ENCODE assay signal across 8 cellular contexts in genomic region chr5:177022386-177023246, GRCh38. TPM values are rescaled to one million over a fixed set of nuclear protein-coding genes. Genes with fewer than 3 reads are reported as not detected.
DNase-seq lines count a peak whose midpoint lies in the region; ATAC-seq and TF ChIP-seq lines count a peak whose summit lies in the region.

Gene ZNF346, plus strand, starts transcription at chr5:177022696. Its CDS starts 43 bp downstream, at chr5:177022739.

- H3K36me3 ChIP-seq in DOHH2 (ENCODE audit: control insufficient read depth, low read length) (peaks cover 28% of the 10 kb centered on the region), GM23248 (ENCODE audit: low read depth) (no peaks in the 10 kb centered on the region), fibroblast of lung (ENCODE audit: control insufficient read depth, insufficient read depth, low read length) (no peaks in the 10 kb centered on the region)
- H3K36me3 ChIP-seq in naive thymus-derived CD4-positive, alpha-beta T cell (ENCODE audit: control insufficient read depth in 2 of 3, insufficient read depth in 3 of 3, low read length in 3 of 3), result peaks cover 0 to 13% (median 0%) of the 10 kb centered on the region in 3 experiments

- H3K9me3 ChIP-seq in DOHH2 (ENCODE audit: control insufficient read depth, insufficient read depth, low read length), result no peaks in the 10 kb centered on the region
- H3K9me3 ChIP-seq in GM23248 (ENCODE audit: low read depth), result no peaks in the 10 kb centered on the region
- no peaks in the 10 kb centered on the region for H3K9me3 ChIP-seq in fibroblast of lung (ENCODE audit: control insufficient read depth, insufficient read depth, low read depth, low read length)
- H3K9me3 ChIP-seq in naive thymus-derived CD4-positive, alpha-beta T cell (ENCODE audit: control insufficient read depth in 2 of 3, low read length in 3 of 3), result no peaks in the 10 kb centered on the region

- H3K9me2 ChIP-seq in DOHH2 (replicated peaks; ENCODE audit: control insufficient read depth, low read length) (no peaks in the 10 kb centered on the region), GM23248 (ENCODE audit: insufficient read depth) (no peaks in the 10 kb centered on the region)

- in situ Hi-C loops in GM23248 (cut with MboI), result no loop called here

- H3K36me3 Mint-ChIP-seq in activated T-helper 1 cell treated with anti-CD3 and anti-CD28 coated beads, Interleukin-12 subunit alpha, Interleukin-12 subunit beta, Interleukin-2, Interleukin-4 antibody, amounts not matched to agents 30 ng/mL and 10 ng/mL and 1 ng/mL, durations not matched to agents 14 hours and 24 hours and 36 hours (ENCODE audit: low read depth), result peaks cover 13% of the 10 kb centered on the region
- peaks cover 0 to 15% (median 5%) of the 10 kb centered on the region in 5 donors for H3K36me3 Mint-ChIP-seq in naive thymus-derived CD4-positive, alpha-beta T cell
- peaks cover 12% of the 10 kb centered on the region for H3K36me3 Mint-ChIP-seq in stimulated activated memory B cell treated with anti-CD40 and anti-IgM and Interleukin-4, amounts not matched to agents 10 μg/mL and 1 μg/mL and 100 μg/mL, for 72 hours

- ATAC-seq in naive thymus-derived CD4-positive, alpha-beta T cell, result peak; percentile 98
- peak; percentile 96 for ATAC-seq in stimulated activated memory B cell treated with anti-CD40 and anti-IgM and Interleukin-4, amounts not matched to agents 10 μg/mL and 1 μg/mL and 100 μg/mL, for 72 hours

- H2AFZ ChIP-seq in GM23248 (peak within 1 kb of the TSS; percentile 99), fibroblast of lung (ENCODE audit: low read length) (peak within 1 kb of the TSS; percentile 99)

- TF ChIP-seq CTCF in DOHH2 (IDR thresholded peaks at IDR 0.05; ENCODE audit: low read depth, low read length, poor library complexity, severe bottlenecking) (peak; percentile 69), LNCAP (IDR thresholded peaks at IDR 0.05) (peak; percentile 53), fibroblast of lung (conservative IDR thresholded peaks at IDR 0.05 in 1 of 2, IDR thresholded peaks at IDR 0.05 in 1 of 2; ENCODE audit: low read depth in 1 of 2, low read length in 2 of 2) (peak; percentile 35 to 45)

- H3K27me3 ChIP-seq in DOHH2 (ENCODE audit: control insufficient read depth, low read length) (no peaks in the 10 kb centered on the region), GM23248 (replicated peaks; ENCODE audit: insufficient read depth) (no peaks in the 10 kb centered on the region), fibroblast of lung (ENCODE audit: control insufficient read depth, insufficient read depth, low read length) (no peaks in the 10 kb centered on the region)
- no peaks in the 10 kb centered on the region for H3K27me3 ChIP-seq in naive thymus-derived CD4-positive, alpha-beta T cell (ENCODE audit: control insufficient read depth in 2 of 2, insufficient read depth in 2 of 2, low read length in 2 of 2)

- H3K9me3 Mint-ChIP-seq in activated T-helper 1 cell treated with anti-CD3 and anti-CD28 coated beads, Interleukin-12 subunit alpha, Interleukin-12 subunit beta, Interleukin-2, Interleukin-4 antibody, amounts not matched to agents 30 ng/mL and 10 ng/mL and 1 ng/mL, durations not matched to agents 14 hours and 24 hours and 36 hours, result no peaks in the 10 kb centered on the region
- H3K9me3 Mint-ChIP-seq in naive thymus-derived CD4-positive, alpha-beta T cell, result peaks cover 0 to 3% (median 0%) of the 10 kb centered on the region in 11 donors
- H3K9me3 Mint-ChIP-seq in stimulated activated memory B cell treated with anti-CD40 and anti-IgM and Interleukin-4, amounts not matched to agents 10 μg/mL and 1 μg/mL and 100 μg/mL, for 72 hours, result no peaks in the 10 kb centered on the region

- peak; percentile 98 for DNase-seq in GM23248
- peak; percentile 87 for DNase-seq in RPMI7951 (ENCODE audit: low read depth)
- peak; percentile 87 for DNase-seq in activated T-helper 1 cell treated with anti-CD3 and anti-CD28 coated beads, Interleukin-12 subunit alpha, Interleukin-12 subunit beta, Interleukin-2, Interleukin-4 antibody, amounts not matched to agents 30 ng/mL and 10 ng/mL and 1 ng/mL, durations not matched to agents 14 hours and 24 hours and 36 hours (ENCODE audit: low spot score)
- DNase-seq in fibroblast of lung (ENCODE audit: low read depth in 2 of 2), result peak; percentile 86 to 93
- DNase-seq in naive thymus-derived CD4-positive, alpha-beta T cell, result peak; percentile 80 to 93 (median 91)

- WGBS in GM23248 (ENCODE audit: low coverage in 1 of 2, low lambda C conversion rate in 2 of 2, missing lambda C conversion rate in 2 of 2), 2 experiments, result 1 to 2% methylated on average over 57 to 61 of the region's 75 CpGs

- peak within 1 kb of the TSS; percentile 98 for H3K4me3 Mint-ChIP-seq in activated T-helper 1 cell treated with anti-CD3 and anti-CD28 coated beads, Interleukin-12 subunit alpha, Interleukin-12 subunit beta, Interleukin-2, Interleukin-4 antibody, amounts not matched to agents 30 ng/mL and 10 ng/mL and 1 ng/mL, durations not matched to agents 14 hours and 24 hours and 36 hours
- H3K4me3 Mint-ChIP-seq in naive thymus-derived CD4-positive, alpha-beta T cell, result peak within 1 kb of the TSS; percentile 97 to 100 (median 99)
- H3K4me3 Mint-ChIP-seq in stimulated activated memory B cell treated with anti-CD40 and anti-IgM and Interleukin-4, amounts not matched to agents 10 μg/mL and 1 μg/mL and 100 μg/mL, for 72 hours, result peak within 1 kb of the TSS; percentile 89

- H3K27me3 Mint-ChIP-seq in activated T-helper 1 cell treated with anti-CD3 and anti-CD28 coated beads, Interleukin-12 subunit alpha, Interleukin-12 subunit beta, Interleukin-2, Interleukin-4 antibody, amounts not matched to agents 30 ng/mL and 10 ng/mL and 1 ng/mL, durations not matched to agents 14 hours and 24 hours and 36 hours (ENCODE audit: insufficient read depth), result no peaks in the 10 kb centered on the region
- H3K27me3 Mint-ChIP-seq in naive thymus-derived CD4-positive, alpha-beta T cell, result no peaks in the 10 kb centered on the region
- H3K27me3 Mint-ChIP-seq in stimulated activated memory B cell treated with anti-CD40 and anti-IgM and Interleukin-4, amounts not matched to agents 10 μg/mL and 1 μg/mL and 100 μg/mL, for 72 hours, result no peaks in the 10 kb centered on the region

- H4K20me1 ChIP-seq in DOHH2 (ENCODE audit: control insufficient read depth, insufficient read depth, low read depth, low read length) (no peaks in the 10 kb centered on the region), GM23248 (ENCODE audit: insufficient read depth) (no peaks in the 10 kb centered on the region), fibroblast of lung (ENCODE audit: control insufficient read depth, extremely low read depth, insufficient read depth, low read length) (no peaks in the 10 kb centered on the region)

- peak within 1 kb of the TSS; percentile 91 for H3K9ac ChIP-seq in GM23248
- H3K9ac ChIP-seq in fibroblast of lung (ENCODE audit: insufficient read depth, low read length), result peak within 1 kb of the TSS; percentile 90

- H3K27ac ChIP-seq in DOHH2 (ENCODE audit: low read depth, low read length) (peak within 1 kb of the TSS; percentile 54), GM23248 (peak within 1 kb of the TSS; percentile 32), fibroblast of lung (ENCODE audit: insufficient read depth, low read length) (peak within 1 kb of the TSS; percentile 82)
- H3K27ac ChIP-seq in naive thymus-derived CD4-positive, alpha-beta T cell (ENCODE audit: low read depth, low read length), result peak within 1 kb of the TSS; percentile 91

- H3F3A ChIP-seq in DOHH2 (ENCODE audit: control insufficient read depth, insufficient read depth) (no peaks in the 10 kb centered on the region), GM23248 (ENCODE audit: insufficient read depth) (no peaks in the 10 kb centered on the region)

- peaks cover 37% of the 10 kb centered on the region for H3K4me1 Mint-ChIP-seq in activated T-helper 1 cell treated with anti-CD3 and anti-CD28 coated beads, Interleukin-12 subunit alpha, Interleukin-12 subunit beta, Interleukin-2, Interleukin-4 antibody, amounts not matched to agents 30 ng/mL and 10 ng/mL and 1 ng/mL, durations not matched to agents 14 hours and 24 hours and 36 hours (ENCODE audit: low read depth)
- H3K4me1 Mint-ChIP-seq in naive thymus-derived CD4-positive, alpha-beta T cell, result peaks cover 28 to 57% (median 45%) of the 10 kb centered on the region in 7 donors
- peaks cover 42% of the 10 kb centered on the region for H3K4me1 Mint-ChIP-seq in stimulated activated memory B cell treated with anti-CD40 and anti-IgM and Interleukin-4, amounts not matched to agents 10 μg/mL and 1 μg/mL and 100 μg/mL, for 72 hours

- CTCF ChIA-PET in naive thymus-derived CD4-positive, alpha-beta T cell (lab: Charles Lee), result interaction anchor here (0.6 to 1.1 kb wide), 3 partner anchors 37 to 570 kb away, joined by 3 to 6 read pairs (median 4); partner anchors contain the start of gene TMED9

- H3K4me1 ChIP-seq in DOHH2 (ENCODE audit: control insufficient read depth, low read length) (peaks cover 31% of the 10 kb centered on the region), GM23248 (ENCODE audit: insufficient read depth) (peaks cover 19% of the 10 kb centered on the region), fibroblast of lung (ENCODE audit: control insufficient read depth, extremely low read depth, insufficient read depth, low read length) (peaks cover 2% of the 10 kb centered on the region)
- peaks cover 15 to 16% of the 10 kb centered on the region in 2 donors for H3K4me1 ChIP-seq in naive thymus-derived CD4-positive, alpha-beta T cell (ENCODE audit: control insufficient read depth in 2 of 2, insufficient read depth in 2 of 2, low read length in 2 of 2)

- H3K79me2 ChIP-seq in DOHH2 (ENCODE audit: control insufficient read depth, low read length) (peaks cover 66% of the 10 kb centered on the region), GM23248 (ENCODE audit: insufficient read depth) (peaks cover 66% of the 10 kb centered on the region), fibroblast of lung (ENCODE audit: control insufficient read depth, insufficient read depth, low read length) (peaks cover 15% of the 10 kb centered on the region)

- intact Hi-C loops in activated T-helper 1 cell treated with anti-CD3 and anti-CD28 coated beads, Interleukin-12 subunit alpha, Interleukin-12 subunit beta, Interleukin-2, Interleukin-4 antibody, amounts not matched to agents 30 ng/mL and 10 ng/mL and 1 ng/mL, durations not matched to agents 14 hours and 24 hours and 36 hours (cut with micrococcal nuclease), result loop anchor here (1.0 to 10.0 kb wide), 5 partner anchors 16 to 1182 kb away; partner anchors contain the start of genes DDX41, HNRNPAB, NSD1 and UIMC1
- intact Hi-C loops in naive thymus-derived CD4-positive, alpha-beta T cell (cut with micrococcal nuclease), result loop anchor here (1.0 to 10.0 kb wide), 5 partner anchors 16 to 532 kb away; partner anchors contain the start of genes UIMC1 (in 2 of the 2), FAM193B (in 1 of the 2), LMAN2 (in 1 of the 2) and RNF44 (in 1 of the 2)

- peak within 1 kb of the TSS; percentile 94 for H3K27ac Mint-ChIP-seq in activated T-helper 1 cell treated with anti-CD3 and anti-CD28 coated beads, Interleukin-12 subunit alpha, Interleukin-12 subunit beta, Interleukin-2, Interleukin-4 antibody, amounts not matched to agents 30 ng/mL and 10 ng/mL and 1 ng/mL, durations not matched to agents 14 hours and 24 hours and 36 hours
- H3K27ac Mint-ChIP-seq in naive thymus-derived CD4-positive, alpha-beta T cell, result peak within 1 kb of the TSS; percentile 95 to 99 (median 98)
- peak within 1 kb of the TSS; percentile 88 for H3K27ac Mint-ChIP-seq in stimulated activated memory B cell treated with anti-CD40 and anti-IgM and Interleukin-4, amounts not matched to agents 10 μg/mL and 1 μg/mL and 100 μg/mL, for 72 hours

- H3K4me2 ChIP-seq in DOHH2 (ENCODE audit: low read length), result peak within 1 kb of the TSS; percentile 92
- H3K4me2 ChIP-seq in GM23248 (ENCODE audit: unreplicated experiment), result peak within 1 kb of the TSS; percentile 97
- peak within 1 kb of the TSS; percentile 97 for H3K4me2 ChIP-seq in fibroblast of lung (ENCODE audit: extremely low read depth, insufficient read depth, low read length)

- H3K4me3 ChIP-seq in DOHH2 (ENCODE audit: low read length) (peak within 1 kb of the TSS; percentile 83), GM23248 (peak within 1 kb of the TSS; percentile 90), fibroblast of lung (replicated peaks in 1 of 4; ENCODE audit: control extremely low read depth in 1 of 4, insufficient read depth in 1 of 4, low read depth in 3 of 4, low read length in 4 of 4) (peak within 1 kb of the TSS; percentile 80 to 97 (median 92))
- peak within 1 kb of the TSS; percentile 62 for H3K4me3 ChIP-seq in naive thymus-derived CD4-positive, alpha-beta T cell (ENCODE audit: low read length)

- POLR2A ChIA-PET in naive thymus-derived CD4-positive, alpha-beta T cell (lab: Charles Lee), result interaction anchor here (0.6 to 3.0 kb wide), 7 partner anchors 8 to 575 kb away, joined by 3 to 9 read pairs (median 3); partner anchors contain the start of genes FAF2 and UIMC1

RNA-seq across cellular contexts. Expression of gene ZNF346, which starts in this region (rescaled TPM):
- 9.9 and 13.5 TPM in 2 replicates for total RNA-seq in GM23248 (2014; rRNA removed; shearing (Covaris generic))
- polyA plus RNA-seq in GM23248 (2016; fragmentation: Nextera tagmentation; extraction: Ambion mirVana) (11.6 and 14.8 TPM in 2 replicates), fibroblast of lung (11.9 and 14.0 TPM in 2 replicates)
- 9.4 and 10.0 TPM in 2 replicates for total RNA-seq in RPMI7951 (2014; rRNA removed; shearing (Covaris generic))
- total RNA-seq in activated T-helper 1 cell treated with anti-CD3 and anti-CD28 coated beads, Interleukin-12 subunit alpha, Interleukin-12 subunit beta, Interleukin-2, Interleukin-4 antibody, amounts not matched to agents 30 ng/mL and 10 ng/mL and 1 ng/mL, durations not matched to agents 14 hours and 24 hours and 36 hours, result 31.6 and 32.9 TPM in 2 replicates
- total RNA-seq in fibroblast of lung, result 12.8 and 14.9 TPM in 2 replicates
- 7.9 and 10.1 TPM in 2 replicates for polyA plus RNA-seq in fibroblast of lung (2012)
- polyA minus RNA-seq in fibroblast of lung (ENCODE audit: low replicate concordance), result 9.9 and 18.7 TPM in 2 replicates
- 10 to 100 TPM; 18.1 to 28.2 (median 24.0) TPM for total RNA-seq in naive thymus-derived CD4-positive, alpha-beta T cell
- 10 to 100 TPM; 13.4 to 23.9 TPM for polyA plus RNA-seq in naive thymus-derived CD4-positive, alpha-beta T cell

Comparison
In these comparisons a context has a peak if more than half of its experiments do, and no peak if none do; other contexts are left out.
1. Peak in every context shown above with its lines: DNase-seq, ATAC-seq, H3K4me3 ChIP-seq and H3K27ac ChIP-seq.
2. H3K27ac ChIP-seq: peak in every context shown above with its lines; median percentile 91 in naive thymus-derived CD4-positive, alpha-beta T cell; 82 in fibroblast of lung; 54 in DOHH2; 32 in GM23248.